In genomic region chr5:38367410-38367809, GRCh38 we compare ENCODE assay signal across 29 cellular contexts.
"Had no signal": no experiment of that assay in that cellular context is flagged by ENCODE, and none has a peak within 500 bp of the region (broad histone marks: within the 10 kb centered on the region; RNA-seq: fewer than 3 reads in every experiment).

No MANE protein-coding gene starts in this region.

- H3K36me3 ChIP-seq: gastroesophageal sphincter, lower lobe of right lung, uterus had no signal

- ATAC-seq: activated CD4-positive, alpha-beta T cell treated with anti-CD3 and anti-CD28 coated beads for 36 hours; esophagus mucosa; gastroesophageal sphincter; lower lobe of right lung; natural killer cell; stimulated activated naive B cell treated with anti-CD40 and anti-IgM and Interleukin-4, amounts not matched to agents 10 μg/mL and 1 μg/mL and 100 μg/mL, for 72 hours had no signal

- H3K9me3 ChIP-seq: gastroesophageal sphincter, lower lobe of right lung, testis, uterus had no signal

- H3K4me1 Mint-ChIP-seq: activated B cell treated with CpG ODN at 0.5 μM for 24 hours; natural killer cell; stimulated activated naive B cell treated with anti-CD40 and anti-IgM and Interleukin-4, amounts not matched to agents 10 μg/mL and 1 μg/mL and 100 μg/mL, for 72 hours had no signal

- DNase-seq: activated B cell treated with CpG ODN at 0.5 μM for 24 hours; activated CD4-positive, alpha-beta T cell treated with anti-CD3 and anti-CD28 coated beads for 36 hours; activated CD4-positive, alpha-beta T cell treated with anti-CD3 and anti-CD28 coated beads, Interleukin-2, amount 50 U/mL, for 4 hours; activated CD8-positive, alpha-beta memory T cell treated with anti-CD3 and anti-CD28 coated beads for 24 hours; activated CD8-positive, alpha-beta memory T cell treated with anti-CD3 and anti-CD28 coated beads, Interleukin-2, amount 50 U/mL, for 4 hours; activated naive CD4-positive, alpha-beta T cell treated with Interleukin-2 at 50 U/mL for 16 hours; activated naive CD8-positive, alpha-beta T cell treated with anti-CD3 and anti-CD28 coated beads for 36 hours; activated T-cell treated with anti-CD3 and anti-CD28 coated beads, Interleukin-2, amount 50 U/mL, for 24 hours; amniotic stem cell; cerebellar nuclear complex; cortex of kidney; effector CD4-positive, alpha-beta T cell; head of caudate nucleus; islet precursor cell; lower lobe of right lung; natural killer cell; retina; stimulated activated CD4-positive, alpha-beta T cell treated with anti-CD3 and anti-CD28 coated beads, Interleukin-2, amount 100 ng/mL, for 48 hours; stimulated activated CD8-positive, alpha-beta memory T cell treated with anti-CD3 and anti-CD28 coated beads, Interleukin-4, amount 100 ng/mL, for 48 hours; stimulated activated naive B cell treated with anti-CD40 and anti-IgM and Interleukin-4, amounts not matched to agents 10 μg/mL and 1 μg/mL and 100 μg/mL, for 72 hours; T1000; testis; uterus had no signal

- H3K27ac Mint-ChIP-seq: activated B cell treated with CpG ODN at 0.5 μM for 24 hours; activated CD4-positive, alpha-beta T cell treated with anti-CD3 and anti-CD28 coated beads for 36 hours; activated naive CD8-positive, alpha-beta T cell treated with anti-CD3 and anti-CD28 coated beads for 36 hours; activated T-cell treated with anti-CD3 and anti-CD28 coated beads, Interleukin-2, amount 50 U/mL, for 24 hours; activated T-helper 2 cell treated with anti-CD3 and anti-CD28 coated beads, Interferon-gamma antibody, Interleukin-2, Interleukin-4, amounts not matched to agents 10 μg/mL and 5 μg/mL and 100 μg/mL, durations not matched to agents 14 hours and 24 hours and 36 hours; mesothelial cell of epicardium; natural killer cell; progenitor cell of endocrine pancreas; stimulated activated naive B cell treated with anti-CD40 and anti-IgM and Interleukin-4, amounts not matched to agents 10 μg/mL and 1 μg/mL and 100 μg/mL, for 72 hours; T-helper 1 cell treated with Interleukin-12 subunit alpha and Interleukin-12 subunit beta and Interleukin-4 antibody, amounts not matched to agents 30 μg/mL and 1 μg/mL, for 36 hours had no signal

- H3K27me3 Mint-ChIP-seq: activated T-cell treated with anti-CD3 and anti-CD28 coated beads, Interleukin-2, amount 50 U/mL, for 24 hours had no signal

- H3K27ac ChIP-seq: gastroesophageal sphincter, lower lobe of right lung, uterus had no signal

- H3K4me1 ChIP-seq: gastroesophageal sphincter, lower lobe of right lung, uterus had no signal

- H3K4me3 Mint-ChIP-seq: activated B cell treated with CpG ODN at 0.5 μM for 24 hours; activated CD4-positive, alpha-beta T cell treated with anti-CD3 and anti-CD28 coated beads for 36 hours; activated naive CD8-positive, alpha-beta T cell treated with anti-CD3 and anti-CD28 coated beads for 36 hours; activated T-cell treated with anti-CD3 and anti-CD28 coated beads, Interleukin-2, amount 50 U/mL, for 24 hours; mesothelial cell of epicardium; natural killer cell; stimulated activated naive B cell treated with anti-CD40 and anti-IgM and Interleukin-4, amounts not matched to agents 10 μg/mL and 1 μg/mL and 100 μg/mL, for 72 hours; T-helper 1 cell treated with Interleukin-12 subunit alpha and Interleukin-12 subunit beta and Interleukin-4 antibody, amounts not matched to agents 30 μg/mL and 1 μg/mL, for 36 hours had no signal

- H3K36me3 Mint-ChIP-seq: activated naive CD8-positive, alpha-beta T cell treated with anti-CD3 and anti-CD28 coated beads for 36 hours; mesothelial cell of epicardium; natural killer cell; stimulated activated naive B cell treated with anti-CD40 and anti-IgM and Interleukin-4, amounts not matched to agents 10 μg/mL and 1 μg/mL and 100 μg/mL, for 72 hours had no signal

- H3K27me3 ChIP-seq: gastroesophageal sphincter, testis, uterus had no signal

- H3K4me3 ChIP-seq: gastroesophageal sphincter, lower lobe of right lung, testis, uterus had no signal

- H3K9me3 Mint-ChIP-seq: activated B cell treated with CpG ODN at 0.5 μM for 24 hours; activated naive CD8-positive, alpha-beta T cell treated with anti-CD3 and anti-CD28 coated beads for 36 hours; activated T-cell treated with anti-CD3 and anti-CD28 coated beads, Interleukin-2, amount 50 U/mL, for 24 hours; activated T-helper 2 cell treated with anti-CD3 and anti-CD28 coated beads, Interferon-gamma antibody, Interleukin-2, Interleukin-4, amounts not matched to agents 10 μg/mL and 5 μg/mL and 100 μg/mL, durations not matched to agents 14 hours and 24 hours and 36 hours; mesothelial cell of epicardium; natural killer cell; T-helper 1 cell treated with Interleukin-12 subunit alpha and Interleukin-12 subunit beta and Interleukin-4 antibody, amounts not matched to agents 30 μg/mL and 1 μg/mL, for 36 hours had no signal
